Comparison of ENCODE assay signal across 16 cellular contexts in the genomic region with DNA sequence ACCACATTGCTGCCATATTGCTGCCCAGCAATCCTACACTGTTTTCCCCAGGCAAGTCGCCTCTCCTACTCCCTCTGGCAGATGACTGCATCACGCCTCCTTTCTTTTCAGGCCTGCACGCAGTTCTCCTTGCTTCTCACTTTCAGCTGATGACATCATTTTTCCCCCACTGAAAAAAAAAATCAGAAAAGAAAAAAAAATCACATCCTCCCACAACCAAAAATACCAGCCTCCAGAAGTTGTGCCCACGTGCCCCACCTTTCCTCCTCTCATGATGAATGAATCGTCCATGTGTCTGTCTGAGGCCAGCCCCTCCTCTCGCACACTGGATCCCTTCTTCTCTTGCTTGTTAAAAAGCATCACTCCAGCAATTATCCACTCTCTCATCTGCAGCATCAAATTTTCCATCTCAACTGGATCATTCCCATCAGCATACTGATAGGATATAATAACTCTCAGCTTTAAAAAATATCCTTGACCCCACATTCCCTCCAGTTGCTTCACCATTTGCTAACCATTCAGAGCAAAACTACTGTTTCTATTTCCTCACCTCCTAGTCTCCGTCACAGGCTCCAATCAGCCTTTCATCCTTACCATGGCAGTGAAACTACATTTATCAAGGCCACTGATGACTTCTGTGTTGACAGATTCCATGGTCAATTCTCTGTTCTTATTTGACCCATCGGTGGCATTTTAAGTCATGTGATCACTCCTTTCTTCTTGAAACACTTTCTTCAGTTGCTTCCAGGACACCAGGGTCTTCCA. TPM values are rescaled to one million over a fixed set of nuclear protein-coding genes. Genes with fewer than 3 reads are reported as not detected.
DNase-seq lines count a peak whose midpoint lies in the region; TF ChIP-seq lines count a peak whose summit lies in the region.
"Had no signal": no experiment of that assay in that cellular context is flagged by ENCODE, and none has a peak within 500 bp of the region (broad histone marks: within the 10 kb centered on the region; RNA-seq: fewer than 3 reads in every experiment).

No MANE protein-coding gene starts in this region.

- H3K9me3 ChIP-seq in adrenal gland (replicated peaks in 1 of 3) (no peaks in the 10 kb centered on the region), thyroid gland (no peaks in the 10 kb centered on the region), prostate gland (no peaks in the 10 kb centered on the region)
- H3K9me3 ChIP-seq in CD4-positive, alpha-beta memory T cell (ENCODE audit: control insufficient read depth in 1 of 2, low read length in 2 of 2), result no peaks in the 10 kb centered on the region
- H3K9me3 ChIP-seq: neutrophil, upper lobe of left lung had no signal

- no peak overlapping the region for H3K4me3 Mint-ChIP-seq in CD4-positive, alpha-beta memory T cell
- H3K4me3 Mint-ChIP-seq: dendritic cell treated with granulocyte-macrophage colony-stimulating factor and Interleukin-4, amounts not matched to agents 40 ng/mL and 50 ng/mL, for 4 days had no signal

- TF ChIP-seq POLR2A in adrenal gland (IDR thresholded peaks at IDR 0.05) (no peak), thyroid gland (IDR thresholded peaks at IDR 0.05) (no peak), prostate gland (IDR thresholded peaks at IDR 0.05) (no peak)

- H3K4me3 ChIP-seq in adrenal gland (no peak overlapping the region), thyroid gland (replicated peaks in 1 of 3) (no peak overlapping the region), prostate gland (no peak overlapping the region)
- H3K4me3 ChIP-seq in CD4-positive, alpha-beta memory T cell (ENCODE audit: low read length in 2 of 2), result no peak overlapping the region
- H3K4me3 ChIP-seq: hepatocyte, upper lobe of left lung had no signal

- TF ChIP-seq CTCF in adrenal gland (IDR thresholded peaks at IDR 0.05) (no peak), thyroid gland (IDR thresholded peaks at IDR 0.05) (no peak), prostate gland (IDR thresholded peaks at IDR 0.05) (no peak)

- peaks cover 0 to 4% of the 10 kb centered on the region in 2 donors for H3K27me3 Mint-ChIP-seq in CD4-positive, alpha-beta memory T cell

- CTCF ChIA-PET in CD4-positive, alpha-beta memory T cell (lab: Charles Lee; ENCODE audit: partially characterized antibody), result interaction anchor here (1.5 kb wide), 1 partner anchor 8 kb away, joined by 3 read pairs; no protein-coding TSS in a partner anchor

- H3K9me3 Mint-ChIP-seq in CD4-positive, alpha-beta memory T cell, result no peaks in the 10 kb centered on the region
- H3K9me3 Mint-ChIP-seq: dendritic cell treated with granulocyte-macrophage colony-stimulating factor and Interleukin-4, amounts not matched to agents 40 ng/mL and 50 ng/mL, for 4 days had no signal

- no peaks in the 10 kb centered on the region for H3K36me3 Mint-ChIP-seq in CD4-positive, alpha-beta memory T cell

- H3K27me3 ChIP-seq in adrenal gland (no peaks in the 10 kb centered on the region), thyroid gland (no peaks in the 10 kb centered on the region), prostate gland (replicated peaks; ENCODE audit: insufficient read depth) (no peaks in the 10 kb centered on the region)
- no peaks in the 10 kb centered on the region for H3K27me3 ChIP-seq in CD4-positive, alpha-beta memory T cell (ENCODE audit: insufficient read depth, low read length)
- H3K27me3 ChIP-seq: hepatocyte, upper lobe of left lung had no signal

- peak; percentile 27 for DNase-seq in Ammon's horn (ENCODE audit: low spot score)
- peak; percentile 4 for DNase-seq in LHCN-M2 (ENCODE audit: low read depth)
- peak in 5 of 7 donors; percentile 23 to 66 (median 61) for DNase-seq in adrenal gland
- DNase-seq in stimulated activated CD4-positive, alpha-beta T cell treated with anti-CD3 and anti-CD28 coated beads, Interleukin-1b, Interleukin-23, amount 100 ng/mL, for 4 hours (ENCODE audit: low read depth in 2 of 2), result peak; percentile 1 to 7
- no peak for DNase-seq in thyroid gland
- no peak for DNase-seq in CD4-positive, alpha-beta memory T cell
- DNase-seq in islet precursor cell, result no peak
- DNase-seq in prostate gland (ENCODE audit: low spot score), result no peak
- DNase-seq: NCI-H2107, RPMI8226, T-helper 1 cell, upper lobe of left lung, WERI-Rb-1 had no signal

- POLR2A ChIA-PET in CD4-positive, alpha-beta memory T cell (lab: Charles Lee; ENCODE audit: partially characterized antibody), result no interaction called here

- intact Hi-C loops in adrenal gland (cut with DNase I) (no loop called here), thyroid gland (cut with DNase I) (no loop called here), prostate gland (cut with DNase I) (no loop called here)
- intact Hi-C loops in CD4-positive, alpha-beta memory T cell (cut with micrococcal nuclease), result no loop called here

- peak overlapping the region in 4 of 5 donors; percentile 39 to 83 (median 61) for H3K27ac ChIP-seq in adrenal gland
- H3K27ac ChIP-seq in thyroid gland, result no peak overlapping the region
- H3K27ac ChIP-seq in CD4-positive, alpha-beta memory T cell (ENCODE audit: low read depth, low read length), result no peak overlapping the region
- no peak overlapping the region for H3K27ac ChIP-seq in prostate gland
- H3K27ac ChIP-seq: hepatocyte, neutrophil, upper lobe of left lung, WERI-Rb-1 had no signal

- H3K27ac Mint-ChIP-seq in CD4-positive, alpha-beta memory T cell, result no peak overlapping the region
- H3K27ac Mint-ChIP-seq: dendritic cell treated with granulocyte-macrophage colony-stimulating factor and Interleukin-4, amounts not matched to agents 40 ng/mL and 50 ng/mL, for 4 days had no signal

- H3K36me3 ChIP-seq in adrenal gland (replicated peaks in 1 of 2) (no peaks in the 10 kb centered on the region), thyroid gland (no peaks in the 10 kb centered on the region), prostate gland (no peaks in the 10 kb centered on the region)
- no peaks in the 10 kb centered on the region for H3K36me3 ChIP-seq in CD4-positive, alpha-beta memory T cell (ENCODE audit: insufficient read depth, low read length)
- H3K36me3 ChIP-seq: neutrophil, upper lobe of left lung, WERI-Rb-1 had no signal

- H3K4me1 ChIP-seq in adrenal gland (replicated peaks in 1 of 2), result peaks cover 10 to 17% of the 10 kb centered on the region in 2 donors
- peaks cover 10 to 13% of the 10 kb centered on the region in 2 donors for H3K4me1 ChIP-seq in thyroid gland
- H3K4me1 ChIP-seq in CD4-positive, alpha-beta memory T cell (ENCODE audit: insufficient read depth, low read length), result no peaks in the 10 kb centered on the region
- H3K4me1 ChIP-seq in prostate gland (replicated peaks), result no peaks in the 10 kb centered on the region
- H3K4me1 ChIP-seq: upper lobe of left lung had no signal

- 39 to 51% (median 44%) methylated on average over 8 of the region's 8 CpGs for WGBS in adrenal gland, 4 donors
- 77 to 85% methylated on average over 8 of the region's 8 CpGs for WGBS in thyroid gland, 2 donors
- WGBS in prostate gland, result 74% methylated on average over 8 of the region's 8 CpGs

- peaks cover 0 to 6% (median 3%) of the 10 kb centered on the region in 4 donors for H3K4me1 Mint-ChIP-seq in CD4-positive, alpha-beta memory T cell

RNA-seq across cellular contexts. Expression of a gene that starts 30.1 kb away (rescaled TPM):
- total RNA-seq in LHCN-M2 (2014; rRNA removed), result 9.6 and 11.8 TPM in 2 replicates
- polyA plus RNA-seq in LHCN-M2 (2012), result 26.9 TPM
- 100 to 1,000 TPM in 1 of 8 donors, 10 to 100 TPM in 7; 18.5 to 207 (median 37.3) TPM for total RNA-seq in adrenal gland
- 100 to 1,000 TPM in 1 of 3 donors, 10 to 100 TPM in 2; 19.8 to 194 (median 31.0) TPM for polyA plus RNA-seq in adrenal gland
- 10 to 100 TPM; 35.6 to 51.0 (median 41.2) TPM for total RNA-seq in thyroid gland
- 10 to 100 TPM; 45.6 to 45.8 TPM for total RNA-seq in CD4-positive, alpha-beta memory T cell
- 1 to 10 TPM in 1 of 2 donors, under 1 TPM in 1; 0.56 to 1.3 TPM for polyA plus RNA-seq in CD4-positive, alpha-beta memory T cell
- total RNA-seq in prostate gland, result 10 to 100 TPM; 29.9 to 33.0 TPM

RNA-seq across cellular contexts. Expression of a gene that starts 46.1 kb away (rescaled TPM):
- total RNA-seq in LHCN-M2 (2014; rRNA removed), result 373 and 386 TPM in 2 replicates
- 153 TPM for polyA plus RNA-seq in LHCN-M2 (2012)
- total RNA-seq in adrenal gland, result 100 to 1,000 TPM; 131 to 236 (median 186) TPM
- 100 to 1,000 TPM; 105 to 276 (median 137) TPM for polyA plus RNA-seq in adrenal gland
- total RNA-seq in thyroid gland, result 100 to 1,000 TPM; 181 to 266 (median 214) TPM
- total RNA-seq in CD4-positive, alpha-beta memory T cell, result 100 to 1,000 TPM; 242 to 257 TPM
- polyA plus RNA-seq in CD4-positive, alpha-beta memory T cell, result 10 to 100 TPM; 32.4 to 59.3 TPM
- total RNA-seq in prostate gland, result 100 to 1,000 TPM; 136 to 151 TPM

Comparison
In these comparisons a context has a peak if more than half of its experiments do, and no peak if none do; other contexts are left out.
1. DNase-seq: peak in Ammon's horn (single experiment), LHCN-M2 (single experiment), adrenal gland (5 of 7) and stimulated activated CD4-positive, alpha-beta T cell treated with anti-CD3 and anti-CD28 coated beads, Interleukin-1b, Interleukin-23, amount 100 ng/mL, for 4 hours (2 of 2); none in thyroid gland (0 of 2), CD4-positive, alpha-beta memory T cell (0 of 5), islet precursor cell (single experiment) and prostate gland (single experiment).
2. H3K27ac ChIP-seq: peak in adrenal gland (4 of 5); none in thyroid gland (0 of 3), CD4-positive, alpha-beta memory T cell (single experiment) and prostate gland (0 of 2).